In genomic region chr3:127547761-127548605, GRCh38 we compare ENCODE assay signal across 8 cellular contexts. TPM values are rescaled to one million over a fixed set of nuclear protein-coding genes. Genes with fewer than 3 reads are reported as not detected.
DNase-seq lines count a peak whose midpoint lies in the region; ATAC-seq and TF ChIP-seq lines count a peak whose summit lies in the region.

No MANE protein-coding gene starts in this region.

- ATAC-seq in HG03521 (IDR thresholded peaks at IDR 0.05; ENCODE audit: unreplicated experiment): peak; percentile 51

- TF ChIP-seq CTCF in GM12875 (IDR thresholded peaks at IDR 0.05; ENCODE audit: borderline replicate concordance, insufficient read depth, low read depth, low read length) (peak; percentile 75), epithelial cell of proximal tubule (conservative IDR thresholded peaks at IDR 0.05; ENCODE audit: low read depth, low read length) (peak; percentile 56)

- no peaks in the 10 kb centered on the region for H3K27me3 ChIP-seq in mucosa of stomach (ENCODE audit: control insufficient read depth, insufficient read depth, low read length)

- H3K9me3 ChIP-seq in mucosa of stomach (ENCODE audit: control insufficient read depth, low read length): no peaks in the 10 kb centered on the region

- H3K4me3 ChIP-seq in GM12875 (ENCODE audit: low read depth, low read length) (peak overlapping the region; percentile 31), epithelial cell of proximal tubule (ENCODE audit: low read depth, low read length) (peak overlapping the region; percentile 66), mucosa of stomach (ENCODE audit: low read length) (peak overlapping the region; percentile 43)

- peaks cover 43% of the 10 kb centered on the region for H3K4me1 ChIP-seq in mucosa of stomach (ENCODE audit: control insufficient read depth, insufficient read depth, low read length)

- peak; percentile 79 for DNase-seq in NOMO-1 treated with DMSO at 0.1 percent for 48 hours (lab: John Stamatoyannopoulos, UW; ENCODE audit: unreplicated experiment)
- DNase-seq in activated T-cell treated with anti-CD3 and anti-CD28 coated beads for 4 hours: peak; percentile 77
- no peak for DNase-seq in epithelial cell of proximal tubule (ENCODE audit: low read depth)
- DNase-seq in stimulated activated CD8-positive, alpha-beta memory T cell treated with anti-CD3 and anti-CD28 coated beads, Interleukin-4, amount 100 ng/mL, for 4 hours (ENCODE audit: low read depth in 2 of 2, low spot score in 1 of 2): peak; percentile 44 to 57
- DNase-seq in NCI-H1048 (lab: John Stamatoyannopoulos, UW): no peak

- peak overlapping the region; percentile 58 for H3K9ac ChIP-seq in mucosa of stomach (ENCODE audit: low read length)

- H3K36me3 ChIP-seq in mucosa of stomach (ENCODE audit: control insufficient read depth, insufficient read depth, low read length): no peaks in the 10 kb centered on the region

RNA-seq across cellular contexts. Expression of gene TPRA1, which starts 42.5 kb away (rescaled TPM):
- 53.2 and 76.6 TPM in 2 replicates for total RNA-seq in epithelial cell of proximal tubule

RNA-seq across cellular contexts. Expression of gene MCM2, which starts 50.2 kb away (rescaled TPM):
- 74.3 and 139 TPM in 2 replicates for total RNA-seq in epithelial cell of proximal tubule

Comparison
In these comparisons a context has a peak if more than half of its experiments do, and no peak if none do; other contexts are left out.
1. DNase-seq: peak in NOMO-1 treated with DMSO at 0.1 percent for 48 hours (single experiment), activated T-cell treated with anti-CD3 and anti-CD28 coated beads for 4 hours (single experiment) and stimulated activated CD8-positive, alpha-beta memory T cell treated with anti-CD3 and anti-CD28 coated beads, Interleukin-4, amount 100 ng/mL, for 4 hours (2 of 2); none in epithelial cell of proximal tubule (single experiment) and NCI-H1048 (single experiment).
2. Peak in every context shown above with its lines, with median percentiles within 50 percentile points of each other: H3K4me3 ChIP-seq.